7 cellular contexts compared by ENCODE assay signal in the genomic region with DNA sequence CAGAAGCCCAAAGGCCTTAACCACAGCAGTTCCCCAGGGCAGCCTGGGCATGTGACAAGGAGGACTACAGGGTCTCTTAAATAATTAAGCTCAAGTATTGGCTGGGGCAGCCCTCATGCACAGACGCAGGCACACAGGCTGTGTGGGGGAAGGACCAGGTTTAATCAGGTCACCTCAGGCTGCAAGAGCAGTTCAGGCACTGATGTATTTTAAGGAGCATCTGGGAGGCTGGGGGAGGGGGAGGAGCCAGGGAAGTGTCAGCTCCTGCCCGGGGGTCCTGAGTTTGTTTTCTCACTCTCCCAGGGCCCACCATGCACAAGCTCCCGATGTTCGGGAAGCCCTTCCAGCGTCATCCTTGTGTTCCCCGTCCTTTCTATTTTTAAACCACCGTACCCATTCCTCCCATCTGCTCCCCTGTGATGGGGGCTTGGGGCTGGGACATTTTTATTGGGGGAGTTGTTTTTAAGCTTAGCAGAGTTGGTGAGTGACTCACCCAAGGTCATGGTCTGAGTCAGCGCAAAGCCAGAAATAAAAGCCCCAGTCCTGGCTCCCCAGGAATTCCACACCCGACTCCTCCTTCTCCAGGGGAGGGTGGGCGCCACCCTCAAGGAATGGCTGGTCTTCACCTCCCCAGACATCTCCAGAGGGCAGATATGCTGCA. TPM values are rescaled to one million over a fixed set of nuclear protein-coding genes. Genes with fewer than 3 reads are reported as not detected.
DNase-seq lines count a peak whose midpoint lies in the region; ATAC-seq and TF ChIP-seq lines count a peak whose summit lies in the region.
"Had no signal": no experiment of that assay in that cellular context is flagged by ENCODE, and none has a peak within 500 bp of the region (broad histone marks: within the 10 kb centered on the region; RNA-seq: fewer than 3 reads in every experiment).

No MANE protein-coding gene starts in this region.

- POLR2A ChIA-PET in activated CD8-positive, alpha-beta T cell treated with anti-CD3 and anti-CD28 coated beads for 36 hours (lab: Charles Lee), result interaction anchor here (0.8 to 1.0 kb wide), 3 partner anchors 27 to 56 kb away, joined by 3 to 4 read pairs (median 3); a partner anchor contains a TSS

- H3K4me3 ChIP-seq in HUES48 (ENCODE audit: low read depth, low read length) (no peak overlapping the region), dorsolateral prefrontal cortex (peak overlapping the region in 16 of 59 donors; percentile 1 to 70 (median 64)), skeletal muscle cell (ENCODE audit: low read depth, low read length) (no peak overlapping the region)

- H3K4me3 Mint-ChIP-seq in activated CD8-positive, alpha-beta T cell treated with anti-CD3 and anti-CD28 coated beads for 36 hours, result no peak overlapping the region
- H3K4me3 Mint-ChIP-seq: activated CD4-positive, alpha-beta T cell treated with anti-CD3 and anti-CD28 coated beads, Interleukin-2, amount 10 ng/mL, durations not matched to agents 7 days and 5 days had no signal

- H3K27me3 Mint-ChIP-seq in activated CD8-positive, alpha-beta T cell treated with anti-CD3 and anti-CD28 coated beads for 36 hours, result peaks cover 14% of the 10 kb centered on the region

- H3K27me3 ChIP-seq in HUES48 (ENCODE audit: control insufficient read depth, insufficient read depth, low read length) (no peaks in the 10 kb centered on the region), dorsolateral prefrontal cortex (no peaks in the 10 kb centered on the region)

- DNase-seq in dorsolateral prefrontal cortex (no peak), skeletal muscle cell (ENCODE audit: low read depth) (peak; percentile 64), NCI-H1092 (lab: John Stamatoyannopoulos, UW) (no peak)
- no peak for DNase-seq in activated CD8-positive, alpha-beta T cell treated with anti-CD3 and anti-CD28 coated beads for 36 hours
- DNase-seq: activated CD4-positive, alpha-beta T cell treated with anti-CD3 and anti-CD28 coated beads, Interleukin-2, amount 10 ng/mL, durations not matched to agents 7 days and 5 days had no signal

- CTCF ChIA-PET in activated CD8-positive, alpha-beta T cell treated with anti-CD3 and anti-CD28 coated beads for 36 hours (lab: Charles Lee), result interaction anchor here (1.1 kb wide), 1 partner anchor 30 kb away, joined by 3 read pairs; no protein-coding TSS in a partner anchor

- TF ChIP-seq CTCF in dorsolateral prefrontal cortex (IDR thresholded peaks at IDR 0.05 in 54 of 56, conservative IDR thresholded peaks at IDR 0.05 in 2 of 56; ENCODE audit: low read depth in 1 of 56, partially characterized antibody in 56 of 56), result no peak
- TF ChIP-seq CTCF in activated CD8-positive, alpha-beta T cell treated with anti-CD3 and anti-CD28 coated beads for 36 hours (IDR thresholded peaks at IDR 0.05), result no peak

- H3K9me3 Mint-ChIP-seq in activated CD8-positive, alpha-beta T cell treated with anti-CD3 and anti-CD28 coated beads for 36 hours, result no peaks in the 10 kb centered on the region
- H3K9me3 Mint-ChIP-seq: activated CD4-positive, alpha-beta T cell treated with anti-CD3 and anti-CD28 coated beads, Interleukin-2, amount 10 ng/mL, durations not matched to agents 7 days and 5 days had no signal

- no peaks in the 10 kb centered on the region for H3K36me3 ChIP-seq in HUES48 (ENCODE audit: control insufficient read depth, insufficient read depth, low read length)

- H3K27ac Mint-ChIP-seq in activated CD8-positive, alpha-beta T cell treated with anti-CD3 and anti-CD28 coated beads for 36 hours, result no peak overlapping the region
- H3K27ac Mint-ChIP-seq: activated CD4-positive, alpha-beta T cell treated with anti-CD3 and anti-CD28 coated beads, Interleukin-2, amount 10 ng/mL, durations not matched to agents 7 days and 5 days had no signal

- H3K4me1 ChIP-seq in HUES48 (ENCODE audit: control insufficient read depth, insufficient read depth, low read length), result peaks cover 35% of the 10 kb centered on the region

- ATAC-seq in activated CD8-positive, alpha-beta T cell treated with anti-CD3 and anti-CD28 coated beads for 36 hours, result no peak
- ATAC-seq in HG02852 (IDR thresholded peaks at IDR 0.05; ENCODE audit: unreplicated experiment), result no peak

- no peaks in the 10 kb centered on the region for H3K36me3 Mint-ChIP-seq in activated CD8-positive, alpha-beta T cell treated with anti-CD3 and anti-CD28 coated beads for 36 hours (ENCODE audit: low read depth)

- H3K9me3 ChIP-seq in HUES48 (ENCODE audit: control insufficient read depth, insufficient read depth, low read length), result no peaks in the 10 kb centered on the region

- intact Hi-C loops in dorsolateral prefrontal cortex (cut with DNase I), result no loop called here
- intact Hi-C loops in activated CD8-positive, alpha-beta T cell treated with anti-CD3 and anti-CD28 coated beads for 36 hours (cut with micrococcal nuclease), result no loop called here

- no peak overlapping the region for H3K9ac ChIP-seq in HUES48 (ENCODE audit: low read depth, low read length)

- H3K4me1 Mint-ChIP-seq in activated CD8-positive, alpha-beta T cell treated with anti-CD3 and anti-CD28 coated beads for 36 hours (ENCODE audit: low read depth), result peaks cover 5% of the 10 kb centered on the region

- H3K27ac ChIP-seq in HUES48 (ENCODE audit: low read depth, low read length), result peak overlapping the region; percentile 71
- peak overlapping the region in 30 of 59 donors; percentile 4 to 84 (median 56) for H3K27ac ChIP-seq in dorsolateral prefrontal cortex

RNA-seq across cellular contexts. Expression of a gene that starts 2.4 kb away (rescaled TPM):
- 10 to 100 TPM in 111 of 120 experiments, 1 to 10 TPM in 9; 7.0 to 30.7 (median 15.7) TPM for total RNA-seq in dorsolateral prefrontal cortex
- total RNA-seq in activated CD8-positive, alpha-beta T cell treated with anti-CD3 and anti-CD28 coated beads for 36 hours, result not detected
- total RNA-seq: activated CD4-positive, alpha-beta T cell treated with anti-CD3 and anti-CD28 coated beads, Interleukin-2, amount 10 ng/mL, durations not matched to agents 7 days and 5 days had no signal

RNA-seq across cellular contexts. Expression of a gene that starts 18.9 kb away (rescaled TPM):
- total RNA-seq in dorsolateral prefrontal cortex, result 10 to 100 TPM; 47.5 to 93.1 (median 62.0) TPM
- total RNA-seq in activated CD8-positive, alpha-beta T cell treated with anti-CD3 and anti-CD28 coated beads for 36 hours, result 10 to 100 TPM; 26.8 to 29.0 TPM

RNA-seq across cellular contexts. Expression of a gene that starts 26.5 kb away (rescaled TPM):
- total RNA-seq in dorsolateral prefrontal cortex, result 10 to 100 TPM; 29.3 to 80.7 (median 56.1) TPM
- 10 to 100 TPM; 29.8 to 29.9 TPM for total RNA-seq in activated CD8-positive, alpha-beta T cell treated with anti-CD3 and anti-CD28 coated beads for 36 hours

RNA-seq across cellular contexts. Expression of a gene that starts 57.7 kb away (rescaled TPM):
- 10 to 100 TPM; 45.7 to 64.7 (median 55.1) TPM for total RNA-seq in dorsolateral prefrontal cortex
- total RNA-seq in activated CD8-positive, alpha-beta T cell treated with anti-CD3 and anti-CD28 coated beads for 36 hours, result 10 to 100 TPM; 48.0 to 55.1 TPM

RNA-seq across cellular contexts. Expression of a gene that starts 57.9 kb away (rescaled TPM):
- 100 to 1,000 TPM in 115 of 120 experiments, 10 to 100 TPM in 5; 83.9 to 180 (median 142) TPM for total RNA-seq in dorsolateral prefrontal cortex
- total RNA-seq in activated CD8-positive, alpha-beta T cell treated with anti-CD3 and anti-CD28 coated beads for 36 hours, result 100 to 1,000 TPM; 424 to 425 TPM

Comparison
In these comparisons a context has a peak if more than half of its experiments do, and no peak if none do; other contexts are left out.
1. RNA of a gene that starts 2.4 kb away (total RNA-seq): 7.0 to 30.7 TPM in dorsolateral prefrontal cortex; not detected in activated CD8-positive, alpha-beta T cell treated with anti-CD3 and anti-CD28 coated beads for 36 hours; every median in the first group is over 4 times any median in the second.